ENCODE assay signal across 1 cellular context in genomic region chr6:73580247-73581149, GRCh38.
A peak's percentile ranks its signal among the peaks of the same experiment; 100 is the strongest.
TF ChIP-seq lines count a peak whose summit lies in the region.

No MANE protein-coding gene starts in this region.

TF ChIP-seq in K562, 482 proteins besides CTCF, POLR2A, EP300 and RAD21 (continued from another document and continues in another):
- peak; percentile 78 for TF ChIP-seq ZNF395 (CRISPR knock-in tag; IDR thresholded peaks at IDR 0.05)
- TF ChIP-seq CXXC5 (CRISPR knock-in tag; IDR thresholded peaks at IDR 0.05): peak; percentile 69
- 0 out of 2 replicates have a peak, but pooled peaks have one; percentile 26 for TF ChIP-seq ZNF24 (IDR thresholded peaks at IDR 0.05)
- 0 out of 2 replicates have a peak, but pooled peaks have one; percentile 35 for TF ChIP-seq GATAD2B (IDR thresholded peaks at IDR 0.05; ENCODE audit: borderline replicate concordance)
- TF ChIP-seq HDAC8 (tag; IDR thresholded peaks at IDR 0.05): 0 out of 2 replicates have a peak, but pooled peaks have one; percentile 37
- TF ChIP-seq, protein P1, sequence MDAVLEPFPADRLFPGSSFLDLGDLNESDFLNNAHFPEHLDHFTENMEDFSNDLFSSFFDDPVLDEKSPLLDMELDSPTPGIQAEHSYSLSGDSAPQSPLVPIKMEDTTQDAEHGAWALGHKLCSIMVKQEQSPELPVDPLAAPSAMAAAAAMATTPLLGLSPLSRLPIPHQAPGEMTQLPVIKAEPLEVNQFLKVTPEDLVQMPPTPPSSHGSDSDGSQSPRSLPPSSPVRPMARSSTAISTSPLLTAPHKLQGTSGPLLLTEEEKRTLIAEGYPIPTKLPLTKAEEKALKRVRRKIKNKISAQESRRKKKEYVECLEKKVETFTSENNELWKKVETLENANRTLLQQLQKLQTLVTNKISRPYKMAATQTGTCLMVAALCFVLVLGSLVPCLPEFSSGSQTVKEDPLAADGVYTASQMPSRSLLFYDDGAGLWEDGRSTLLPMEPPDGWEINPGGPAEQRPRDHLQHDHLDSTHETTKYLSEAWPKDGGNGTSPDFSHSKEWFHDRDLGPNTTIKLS (IDR thresholded peaks at IDR 0.05; ENCODE audit: borderline replicate concordance, low read depth): peak; percentile 11; the same call in 1 of the 2 replicates
- peak; percentile 57; the same call in 1 of the 2 replicates for TF ChIP-seq KAT7 (CRISPR knock-in tag; IDR thresholded peaks at IDR 0.05; ENCODE audit: borderline replicate concordance)
- 0 out of 2 replicates have a peak, but pooled peaks have one; percentile 36 for TF ChIP-seq HBP1 (CRISPR knock-in tag; IDR thresholded peaks at IDR 0.05)
- TF ChIP-seq POLR2G (IDR thresholded peaks at IDR 0.05; ENCODE audit: low read depth, low read length): peak; percentile 74
- TF ChIP-seq ARID1B (IDR thresholded peaks at IDR 0.05): peak; percentile 60
- peak; percentile 70 for TF ChIP-seq ZFX (CRISPR knock-in tag; IDR thresholded peaks at IDR 0.05)
- 0 out of 2 replicates have a peak, but pooled peaks have one; percentile 13 for TF ChIP-seq ZBTB33 (CRISPR knock-in tag; IDR thresholded peaks at IDR 0.05)
- no peak for TF ChIP-seq CGGBP1 (CRISPR knock-in tag; IDR thresholded peaks at IDR 0.05)
- TF ChIP-seq HDAC1 (IDR thresholded peaks at IDR 0.05): 0 out of 4 replicates have a peak, but pooled peaks of 1 of the 2 experiments have one; percentile 38
- TF ChIP-seq YY1 (IDR thresholded peaks at IDR 0.05; ENCODE audit: borderline replicate concordance in 1 of 3, control insufficient read depth in 1 of 3, extremely low read depth in 1 of 3, insufficient read depth in 3 of 3, insufficient read length in 1 of 3, insufficient replicate concordance in 2 of 3, low read depth in 1 of 3, low read length in 2 of 3): peak in 2 of 3 experiments; percentile 49 to 61
- TF ChIP-seq CREM (IDR thresholded peaks at IDR 0.05; ENCODE audit: low read depth): peak; percentile 87
- no peak for TF ChIP-seq AFF4 (CRISPR knock-in tag; IDR thresholded peaks at IDR 0.05)
- peak; percentile 25 for TF ChIP-seq ETV1 (tag; conservative IDR thresholded peaks at IDR 0.05; ENCODE audit: low read depth)
- TF ChIP-seq, protein P2, sequence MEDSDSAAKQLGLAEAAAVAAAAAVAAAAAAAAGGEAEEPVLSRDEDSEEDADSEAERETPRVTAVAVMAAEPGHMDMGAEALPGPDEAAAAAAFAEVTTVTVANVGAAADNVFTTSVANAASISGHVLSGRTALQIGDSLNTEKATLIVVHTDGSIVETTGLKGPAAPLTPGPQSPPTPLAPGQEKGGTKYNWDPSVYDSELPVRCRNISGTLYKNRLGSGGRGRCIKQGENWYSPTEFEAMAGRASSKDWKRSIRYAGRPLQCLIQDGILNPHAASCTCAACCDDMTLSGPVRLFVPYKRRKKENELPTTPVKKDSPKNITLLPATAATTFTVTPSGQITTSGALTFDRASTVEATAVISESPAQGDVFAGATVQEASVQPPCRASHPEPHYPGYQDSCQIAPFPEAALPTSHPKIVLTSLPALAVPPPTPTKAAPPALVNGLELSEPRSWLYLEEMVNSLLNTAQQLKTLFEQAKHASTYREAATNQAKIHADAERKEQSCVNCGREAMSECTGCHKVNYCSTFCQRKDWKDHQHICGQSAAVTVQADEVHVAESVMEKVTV (CRISPR knock-in tag; IDR thresholded peaks at IDR 0.05): peak; percentile 35; the same call in 1 of the 2 replicates
- peak; percentile 35 for TF ChIP-seq TRIM25 (IDR thresholded peaks at IDR 0.05; ENCODE audit: borderline replicate concordance)
- no peak for TF ChIP-seq HDAC3 (IDR thresholded peaks at IDR 0.05; ENCODE audit: borderline replicate concordance, partially characterized antibody)
- TF ChIP-seq ZNF639 (CRISPR knock-in tag; conservative IDR thresholded peaks at IDR 0.05 in 1 of 2, IDR thresholded peaks at IDR 0.05 in 1 of 2): peak in 1 of 2 experiments; percentile 66; a peak in 1 of 4 replicates
- peak; percentile 71; the same call in 1 of the 2 replicates for TF ChIP-seq CREB3 (tag; conservative IDR thresholded peaks at IDR 0.05; ENCODE audit: low read depth)
- TF ChIP-seq BACH1 (tag; IDR thresholded peaks at IDR 0.05): peak; percentile 55; the same call in 1 of the 2 replicates
- no peak for TF ChIP-seq BCOR (IDR thresholded peaks at IDR 0.05)
- TF ChIP-seq ZBTB9 (CRISPR knock-in tag; IDR thresholded peaks at IDR 0.05): no peak
- TF ChIP-seq ZKSCAN1 (IDR thresholded peaks at IDR 0.05; ENCODE audit: low read depth, low read length): peak; percentile 22; the same call in 1 of the 2 replicates
- 0 out of 2 replicates have a peak, but pooled peaks have one; percentile 44 for TF ChIP-seq LARP7 (IDR thresholded peaks at IDR 0.05)
- peak; percentile 67; the same call in 1 of the 2 replicates for TF ChIP-seq TOE1 (IDR thresholded peaks at IDR 0.05; ENCODE audit: borderline replicate concordance)
- no peak for TF ChIP-seq TOE1 (CRISPR knock-in tag; IDR thresholded peaks at IDR 0.05; ENCODE audit: borderline replicate concordance, low read depth)
- TF ChIP-seq RNF2 (IDR thresholded peaks at IDR 0.05): peak; percentile 78; the same call in 1 of the 2 replicates
- TF ChIP-seq ZEB2 (IDR thresholded peaks at IDR 0.05): 0 out of 2 replicates have a peak, but pooled peaks have one; percentile 44
- TF ChIP-seq JUN (IDR thresholded peaks at IDR 0.05; ENCODE audit: borderline replicate concordance, low read depth, low read length): peak; percentile 69
- TF ChIP-seq JUN (CRISPR knock-in tag; IDR thresholded peaks at IDR 0.05; ENCODE audit: borderline replicate concordance): no peak
- no peak for TF ChIP-seq CBFA2T2 (conservative IDR thresholded peaks at IDR 0.05)
- peak; percentile 75 for TF ChIP-seq RBFOX2 (IDR thresholded peaks at IDR 0.05; ENCODE audit: low read depth, low read length)
- no peak for TF ChIP-seq CEBPB (tag; IDR thresholded peaks at IDR 0.05)
- peak; percentile 41; the same call in 1 of the 2 replicates for TF ChIP-seq HLTF (IDR thresholded peaks at IDR 0.05)
- TF ChIP-seq ARID2 (IDR thresholded peaks at IDR 0.05): 0 out of 2 replicates have a peak, but pooled peaks have one; percentile 13
- TF ChIP-seq, protein P3, sequence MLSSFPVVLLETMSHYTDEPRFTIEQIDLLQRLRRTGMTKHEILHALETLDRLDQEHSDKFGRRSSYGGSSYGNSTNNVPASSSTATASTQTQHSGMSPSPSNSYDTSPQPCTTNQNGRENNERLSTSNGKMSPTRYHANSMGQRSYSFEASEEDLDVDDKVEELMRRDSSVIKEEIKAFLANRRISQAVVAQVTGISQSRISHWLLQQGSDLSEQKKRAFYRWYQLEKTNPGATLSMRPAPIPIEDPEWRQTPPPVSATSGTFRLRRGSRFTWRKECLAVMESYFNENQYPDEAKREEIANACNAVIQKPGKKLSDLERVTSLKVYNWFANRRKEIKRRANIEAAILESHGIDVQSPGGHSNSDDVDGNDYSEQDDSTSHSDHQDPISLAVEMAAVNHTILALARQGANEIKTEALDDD (IDR thresholded peaks at IDR 0.05): peak; percentile 55; the same call in 1 of the 2 replicates
